In the genomic region with DNA sequence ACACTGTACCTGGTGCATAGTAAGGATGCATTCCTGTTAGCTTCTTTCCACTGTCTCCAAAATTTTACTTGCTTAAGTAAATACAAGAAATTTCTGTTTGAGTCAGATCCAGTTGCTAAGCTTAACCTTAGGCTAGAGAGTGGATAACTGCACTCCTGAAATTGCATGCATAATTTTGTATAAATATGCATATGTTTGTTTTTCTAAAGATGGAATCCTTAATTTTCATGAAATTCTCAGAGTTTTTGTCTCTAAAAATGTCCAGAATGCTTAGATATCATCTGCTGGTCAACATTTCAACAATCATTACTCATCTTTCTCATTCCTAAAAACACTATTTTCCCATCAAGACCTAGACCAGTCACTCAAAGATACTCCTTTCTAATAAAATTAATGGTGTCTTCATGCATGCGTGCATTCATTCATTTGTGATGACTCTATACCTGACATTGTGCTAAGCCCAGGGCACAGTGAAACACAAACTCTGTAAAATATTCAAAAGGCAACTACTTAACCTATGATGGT, we compare ENCODE assay signal across 32 cellular contexts.
"Had no signal": no experiment of that assay in that cellular context is flagged by ENCODE, and none has a peak within 500 bp of the region (broad histone marks: within the 10 kb centered on the region; RNA-seq: fewer than 3 reads in every experiment).

No MANE protein-coding gene starts in this region.

- H3K27ac Mint-ChIP-seq: activated CD4-positive, alpha-beta memory T cell treated with anti-CD3 and anti-CD28 coated beads, Interleukin-2, amount 10 ng/mL, durations not matched to agents 7 days and 5 days; activated CD4-positive, alpha-beta T cell treated with anti-CD3 and anti-CD28 coated beads, Interleukin-2, amount 10 ng/mL, durations not matched to agents 7 days and 5 days; activated naive CD8-positive, alpha-beta T cell; activated T-cell treated with anti-CD3 and anti-CD28 coated beads, Interleukin-2, amount 50 U/mL, for 24 hours; activated T-cell treated with anti-CD3 and anti-CD28 coated beads, Interleukin-2, amount 50 U/mL, for 72 hours; brain; T-helper 17 cell; T-helper 2 cell treated with Interferon-gamma antibody and Interleukin-4, amounts not matched to agents 5 μg/mL and 100 μg/mL, for 36 hours; WTC11 had no signal

- H3K36me3 ChIP-seq: adrenal gland, ascending aorta, esophagus squamous epithelium, gastrocnemius medialis, heart left ventricle had no signal

- DNase-seq: activated CD4-positive, alpha-beta memory T cell treated with anti-CD3 and anti-CD28 coated beads, Interleukin-2, amount 10 ng/mL, durations not matched to agents 7 days and 5 days; activated CD4-positive, alpha-beta T cell treated with anti-CD3 and anti-CD28 coated beads for 1 hour; activated CD4-positive, alpha-beta T cell treated with anti-CD3 and anti-CD28 coated beads for 4 hours; activated CD4-positive, alpha-beta T cell treated with anti-CD3 and anti-CD28 coated beads, Interleukin-2, amount 10 ng/mL, durations not matched to agents 7 days and 5 days; activated CD4-positive, alpha-beta T cell treated with anti-CD3 and anti-CD28 coated beads, Interleukin-2, amount 50 U/mL, for 4 hours; activated CD8-positive, alpha-beta memory T cell treated with anti-CD3 and anti-CD28 coated beads, Interleukin-2, amount 50 U/mL, for 48 hours; activated effector memory CD4-positive, alpha-beta T cell treated with Interleukin-2 at 50 U/mL for 16 hours; activated gamma-delta T cell treated with Interleukin-2 at 50 U/mL for 16 hours; activated naive CD4-positive, alpha-beta T cell treated with anti-CD3 and anti-CD28 coated beads, Interleukin-2, amount 50 U/mL, for 16 hours; activated naive CD4-positive, alpha-beta T cell treated with Interleukin-2 at 50 U/mL for 16 hours; activated T-cell treated with anti-CD3 and anti-CD28 coated beads for 4 hours; activated T-cell treated with anti-CD3 and anti-CD28 coated beads, Interleukin-2, amount 50 U/mL, for 24 hours; activated T-cell treated with anti-CD3 and anti-CD28 coated beads, Interleukin-2, amount 50 U/mL, for 72 hours; adrenal gland; dermis blood vessel endothelial cell; effector CD4-positive, alpha-beta T cell; esophagus squamous epithelium; foreskin keratinocyte; gastrocnemius medialis; glutamatergic neuron; heart left ventricle; T-helper 1 cell; T-helper 17 cell had no signal

- H3K4me3 ChIP-seq: adrenal gland, ascending aorta, coronary artery, esophagus squamous epithelium, gastrocnemius medialis, heart left ventricle had no signal

- H3K27ac ChIP-seq: adrenal gland, ascending aorta, coronary artery, epithelial cell of prostate, esophagus squamous epithelium, foreskin keratinocyte, gastrocnemius medialis, heart left ventricle, VCaP had no signal

- H3K27me3 Mint-ChIP-seq: activated T-cell treated with anti-CD3 and anti-CD28 coated beads, Interleukin-2, amount 50 U/mL, for 24 hours had no signal

- ATAC-seq: activated T-cell treated with anti-CD3 and anti-CD28 coated beads, Interleukin-2, amount 50 U/mL, for 72 hours; foreskin keratinocyte; gastrocnemius medialis; heart left ventricle; T-helper 17 cell; WTC11 had no signal

- H3K36me3 Mint-ChIP-seq: activated naive CD8-positive, alpha-beta T cell; brain had no signal

- H3K9me3 Mint-ChIP-seq: activated CD4-positive, alpha-beta memory T cell treated with anti-CD3 and anti-CD28 coated beads, Interleukin-2, amount 10 ng/mL, durations not matched to agents 7 days and 5 days; activated CD4-positive, alpha-beta T cell treated with anti-CD3 and anti-CD28 coated beads, Interleukin-2, amount 10 ng/mL, durations not matched to agents 7 days and 5 days; activated T-cell treated with anti-CD3 and anti-CD28 coated beads, Interleukin-2, amount 50 U/mL, for 24 hours; activated T-cell treated with anti-CD3 and anti-CD28 coated beads, Interleukin-2, amount 50 U/mL, for 72 hours; central memory CD8-positive, alpha-beta T cell; T-helper 2 cell treated with Interferon-gamma antibody and Interleukin-4, amounts not matched to agents 5 μg/mL and 100 μg/mL, for 36 hours had no signal

- H3K4me1 ChIP-seq: adrenal gland, ascending aorta, esophagus squamous epithelium, foreskin keratinocyte, gastrocnemius medialis had no signal

- H3K4me1 Mint-ChIP-seq: activated CD4-positive, alpha-beta memory T cell treated with anti-CD3 and anti-CD28 coated beads, Interleukin-2, amount 10 ng/mL, durations not matched to agents 7 days and 5 days; activated CD4-positive, alpha-beta T cell treated with anti-CD3 and anti-CD28 coated beads, Interleukin-2, amount 10 ng/mL, durations not matched to agents 7 days and 5 days; central memory CD8-positive, alpha-beta T cell; T-helper 17 cell had no signal

- H3K4me3 Mint-ChIP-seq: activated CD4-positive, alpha-beta memory T cell treated with anti-CD3 and anti-CD28 coated beads, Interleukin-2, amount 10 ng/mL, durations not matched to agents 7 days and 5 days; activated CD4-positive, alpha-beta T cell treated with anti-CD3 and anti-CD28 coated beads, Interleukin-2, amount 10 ng/mL, durations not matched to agents 7 days and 5 days; activated naive CD8-positive, alpha-beta T cell; activated T-cell treated with anti-CD3 and anti-CD28 coated beads, Interleukin-2, amount 50 U/mL, for 24 hours; activated T-cell treated with anti-CD3 and anti-CD28 coated beads, Interleukin-2, amount 50 U/mL, for 72 hours; brain; central memory CD8-positive, alpha-beta T cell; T-helper 17 cell; T-helper 2 cell treated with Interferon-gamma antibody and Interleukin-4, amounts not matched to agents 5 μg/mL and 100 μg/mL, for 36 hours; WTC11 had no signal

- H3K27me3 ChIP-seq: adrenal gland, ascending aorta, esophagus squamous epithelium, foreskin keratinocyte, gastrocnemius medialis, heart left ventricle had no signal

- H3K9me3 ChIP-seq: adrenal gland, ascending aorta, esophagus squamous epithelium, gastrocnemius medialis, heart left ventricle had no signal
